1 cellular context compared by ENCODE assay signal in the genomic region with DNA sequence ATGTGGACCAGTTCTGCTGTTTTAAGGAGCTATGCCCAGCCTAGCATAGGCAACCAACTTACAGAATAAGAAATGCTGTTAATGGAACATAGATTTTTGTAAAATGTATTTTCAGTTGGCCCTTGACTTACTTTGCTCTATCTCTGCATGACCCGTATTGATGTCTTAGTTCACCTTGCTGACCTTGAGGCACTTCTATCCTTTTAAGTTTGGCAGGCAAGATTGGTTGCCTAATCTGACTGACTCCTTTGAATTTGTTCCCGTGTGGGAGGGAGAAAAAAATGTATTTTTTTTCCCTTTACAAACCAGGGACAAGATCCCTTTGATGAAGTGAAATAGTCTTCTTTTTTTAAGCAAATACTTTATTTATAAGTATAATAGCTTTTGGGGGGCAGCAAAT.
TF ChIP-seq lines count a peak whose summit lies in the region.

No MANE protein-coding gene starts in this region.

TF ChIP-seq in HepG2, 621 proteins besides CTCF, POLR2A, EP300 and RAD21 (continued from another document and continues in another):
- TF ChIP-seq FOXP4 (CRISPR knock-in tag; IDR thresholded peaks at IDR 0.05) (peak; percentile 74), HCFC1 (IDR thresholded peaks at IDR 0.05; ENCODE audit: low read depth, low read length) (no peak), RFX3 (CRISPR knock-in tag; IDR thresholded peaks at IDR 0.05) (no peak), BCL6 (CRISPR knock-in tag; IDR thresholded peaks at IDR 0.05) (peak; percentile 83), RFX5 (IDR thresholded peaks at IDR 0.05; ENCODE audit: low read depth, low read length) (no peak), DMAP1 (CRISPR knock-in tag; IDR thresholded peaks at IDR 0.05) (no peak), TERF1 (CRISPR knock-in tag; IDR thresholded peaks at IDR 0.05) (no peak), ZNF441 (CRISPR knock-in tag; IDR thresholded peaks at IDR 0.05; ENCODE audit: borderline replicate concordance) (no peak), ZNF251 (CRISPR knock-in tag; IDR thresholded peaks at IDR 0.05) (no peak), MTF2 (CRISPR knock-in tag; IDR thresholded peaks at IDR 0.05; ENCODE audit: borderline replicate concordance) (no peak), SSRP1 (CRISPR knock-in tag; IDR thresholded peaks at IDR 0.05) (no peak), KAT8 (CRISPR knock-in tag; IDR thresholded peaks at IDR 0.05) (no peak), MEIS1 (CRISPR knock-in tag; IDR thresholded peaks at IDR 0.05; ENCODE audit: borderline replicate concordance) (no peak), PBX3 (CRISPR knock-in tag; IDR thresholded peaks at IDR 0.05; ENCODE audit: borderline replicate concordance) (no peak), ZNF703 (CRISPR knock-in tag; IDR thresholded peaks at IDR 0.05; ENCODE audit: borderline replicate concordance) (no peak), ZNF124 (CRISPR knock-in tag; IDR thresholded peaks at IDR 0.05) (no peak), SP1 (IDR thresholded peaks at IDR 0.05) (no peak), SP1 (CRISPR knock-in tag; IDR thresholded peaks at IDR 0.05) (no peak), EHMT2 (IDR thresholded peaks at IDR 0.05; ENCODE audit: borderline replicate concordance, low read depth, low read length) (no peak), HNRNPH1 (optimal IDR thresholded peaks at IDR 0.05; ENCODE audit: low read depth, low read length) (no peak), NKX3-1 (CRISPR knock-in tag; IDR thresholded peaks at IDR 0.05) (no peak), ZBTB8A (CRISPR knock-in tag; IDR thresholded peaks at IDR 0.05; ENCODE audit: borderline replicate concordance, low read depth) (no peak), ZNF572 (CRISPR knock-in tag; IDR thresholded peaks at IDR 0.05) (no peak), TCF7L2 (IDR thresholded peaks at IDR 0.05; ENCODE audit: low read depth, low read length) (peak; percentile 67), KAT7 (CRISPR knock-in tag; IDR thresholded peaks at IDR 0.05; ENCODE audit: borderline replicate concordance) (no peak), FIP1L1 (IDR thresholded peaks at IDR 0.05; ENCODE audit: borderline replicate concordance, insufficient read depth, low read depth, low read length) (no peak), ZNF782 (CRISPR knock-in tag; IDR thresholded peaks at IDR 0.05; ENCODE audit: borderline replicate concordance) (no peak), FOSL1 (CRISPR knock-in tag; IDR thresholded peaks at IDR 0.05; ENCODE audit: borderline replicate concordance) (no peak), ZNF773 (CRISPR knock-in tag; IDR thresholded peaks at IDR 0.05; ENCODE audit: borderline replicate concordance) (no peak), NR2C2 (CRISPR knock-in tag; IDR thresholded peaks at IDR 0.05; ENCODE audit: borderline replicate concordance) (no peak), NFRKB (IDR thresholded peaks at IDR 0.05) (no peak), SETDB1 (CRISPR knock-in tag; IDR thresholded peaks at IDR 0.05; ENCODE audit: borderline replicate concordance) (no peak), NONO (IDR thresholded peaks at IDR 0.05) (no peak), NONO (CRISPR knock-in tag; conservative IDR thresholded peaks at IDR 0.05) (no peak), TBL1XR1 (IDR thresholded peaks at IDR 0.05; ENCODE audit: borderline replicate concordance, low read length, partially characterized antibody) (no peak), ZNF263 (CRISPR knock-in tag; IDR thresholded peaks at IDR 0.05) (no peak), TBX2 (CRISPR knock-in tag; IDR thresholded peaks at IDR 0.05; ENCODE audit: borderline replicate concordance) (no peak; the same call in 1 of the 2 replicates)
- TF ChIP-seq, protein P1, sequence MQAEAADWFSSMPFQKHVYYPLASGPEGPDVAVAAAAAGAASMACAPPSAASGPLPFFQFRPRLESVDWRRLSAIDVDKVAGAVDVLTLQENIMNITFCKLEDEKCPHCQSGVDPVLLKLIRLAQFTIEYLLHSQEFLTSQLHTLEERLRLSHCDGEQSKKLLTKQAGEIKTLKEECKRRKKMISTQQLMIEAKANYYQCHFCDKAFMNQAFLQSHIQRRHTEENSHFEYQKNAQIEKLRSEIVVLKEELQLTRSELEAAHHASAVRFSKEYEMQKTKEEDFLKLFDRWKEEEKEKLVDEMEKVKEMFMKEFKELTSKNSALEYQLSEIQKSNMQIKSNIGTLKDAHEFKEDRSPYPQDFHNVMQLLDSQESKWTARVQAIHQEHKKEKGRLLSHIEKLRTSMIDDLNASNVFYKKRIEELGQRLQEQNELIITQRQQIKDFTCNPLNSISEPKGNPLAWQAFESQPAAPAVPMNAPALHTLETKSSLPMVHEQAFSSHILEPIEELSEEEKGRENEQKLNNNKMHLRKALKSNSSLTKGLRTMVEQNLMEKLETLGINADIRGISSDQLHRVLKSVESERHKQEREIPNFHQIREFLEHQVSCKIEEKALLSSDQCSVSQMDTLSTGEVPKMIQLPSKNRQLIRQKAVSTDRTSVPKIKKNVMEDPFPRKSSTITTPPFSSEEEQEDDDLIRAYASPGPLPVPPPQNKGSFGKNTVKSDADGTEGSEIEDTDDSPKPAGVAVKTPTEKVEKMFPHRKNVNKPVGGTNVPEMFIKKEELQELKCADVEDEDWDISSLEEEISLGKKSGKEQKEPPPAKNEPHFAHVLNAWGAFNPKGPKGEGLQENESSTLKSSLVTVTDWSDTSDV (CRISPR knock-in tag; IDR thresholded peaks at IDR 0.05) = no peak
- TF ChIP-seq, protein P2, sequence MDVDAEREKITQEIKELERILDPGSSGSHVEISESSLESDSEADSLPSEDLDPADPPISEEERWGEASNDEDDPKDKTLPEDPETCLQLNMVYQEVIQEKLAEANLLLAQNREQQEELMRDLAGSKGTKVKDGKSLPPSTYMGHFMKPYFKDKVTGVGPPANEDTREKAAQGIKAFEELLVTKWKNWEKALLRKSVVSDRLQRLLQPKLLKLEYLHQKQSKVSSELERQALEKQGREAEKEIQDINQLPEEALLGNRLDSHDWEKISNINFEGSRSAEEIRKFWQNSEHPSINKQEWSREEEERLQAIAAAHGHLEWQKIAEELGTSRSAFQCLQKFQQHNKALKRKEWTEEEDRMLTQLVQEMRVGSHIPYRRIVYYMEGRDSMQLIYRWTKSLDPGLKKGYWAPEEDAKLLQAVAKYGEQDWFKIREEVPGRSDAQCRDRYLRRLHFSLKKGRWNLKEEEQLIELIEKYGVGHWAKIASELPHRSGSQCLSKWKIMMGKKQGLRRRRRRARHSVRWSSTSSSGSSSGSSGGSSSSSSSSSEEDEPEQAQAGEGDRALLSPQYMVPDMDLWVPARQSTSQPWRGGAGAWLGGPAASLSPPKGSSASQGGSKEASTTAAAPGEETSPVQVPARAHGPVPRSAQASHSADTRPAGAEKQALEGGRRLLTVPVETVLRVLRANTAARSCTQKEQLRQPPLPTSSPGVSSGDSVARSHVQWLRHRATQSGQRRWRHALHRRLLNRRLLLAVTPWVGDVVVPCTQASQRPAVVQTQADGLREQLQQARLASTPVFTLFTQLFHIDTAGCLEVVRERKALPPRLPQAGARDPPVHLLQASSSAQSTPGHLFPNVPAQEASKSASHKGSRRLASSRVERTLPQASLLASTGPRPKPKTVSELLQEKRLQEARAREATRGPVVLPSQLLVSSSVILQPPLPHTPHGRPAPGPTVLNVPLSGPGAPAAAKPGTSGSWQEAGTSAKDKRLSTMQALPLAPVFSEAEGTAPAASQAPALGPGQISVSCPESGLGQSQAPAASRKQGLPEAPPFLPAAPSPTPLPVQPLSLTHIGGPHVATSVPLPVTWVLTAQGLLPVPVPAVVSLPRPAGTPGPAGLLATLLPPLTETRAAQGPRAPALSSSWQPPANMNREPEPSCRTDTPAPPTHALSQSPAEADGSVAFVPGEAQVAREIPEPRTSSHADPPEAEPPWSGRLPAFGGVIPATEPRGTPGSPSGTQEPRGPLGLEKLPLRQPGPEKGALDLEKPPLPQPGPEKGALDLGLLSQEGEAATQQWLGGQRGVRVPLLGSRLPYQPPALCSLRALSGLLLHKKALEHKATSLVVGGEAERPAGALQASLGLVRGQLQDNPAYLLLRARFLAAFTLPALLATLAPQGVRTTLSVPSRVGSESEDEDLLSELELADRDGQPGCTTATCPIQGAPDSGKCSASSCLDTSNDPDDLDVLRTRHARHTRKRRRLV (CRISPR knock-in tag; IDR thresholded peaks at IDR 0.05) = no peak
- TF ChIP-seq, protein P3, sequence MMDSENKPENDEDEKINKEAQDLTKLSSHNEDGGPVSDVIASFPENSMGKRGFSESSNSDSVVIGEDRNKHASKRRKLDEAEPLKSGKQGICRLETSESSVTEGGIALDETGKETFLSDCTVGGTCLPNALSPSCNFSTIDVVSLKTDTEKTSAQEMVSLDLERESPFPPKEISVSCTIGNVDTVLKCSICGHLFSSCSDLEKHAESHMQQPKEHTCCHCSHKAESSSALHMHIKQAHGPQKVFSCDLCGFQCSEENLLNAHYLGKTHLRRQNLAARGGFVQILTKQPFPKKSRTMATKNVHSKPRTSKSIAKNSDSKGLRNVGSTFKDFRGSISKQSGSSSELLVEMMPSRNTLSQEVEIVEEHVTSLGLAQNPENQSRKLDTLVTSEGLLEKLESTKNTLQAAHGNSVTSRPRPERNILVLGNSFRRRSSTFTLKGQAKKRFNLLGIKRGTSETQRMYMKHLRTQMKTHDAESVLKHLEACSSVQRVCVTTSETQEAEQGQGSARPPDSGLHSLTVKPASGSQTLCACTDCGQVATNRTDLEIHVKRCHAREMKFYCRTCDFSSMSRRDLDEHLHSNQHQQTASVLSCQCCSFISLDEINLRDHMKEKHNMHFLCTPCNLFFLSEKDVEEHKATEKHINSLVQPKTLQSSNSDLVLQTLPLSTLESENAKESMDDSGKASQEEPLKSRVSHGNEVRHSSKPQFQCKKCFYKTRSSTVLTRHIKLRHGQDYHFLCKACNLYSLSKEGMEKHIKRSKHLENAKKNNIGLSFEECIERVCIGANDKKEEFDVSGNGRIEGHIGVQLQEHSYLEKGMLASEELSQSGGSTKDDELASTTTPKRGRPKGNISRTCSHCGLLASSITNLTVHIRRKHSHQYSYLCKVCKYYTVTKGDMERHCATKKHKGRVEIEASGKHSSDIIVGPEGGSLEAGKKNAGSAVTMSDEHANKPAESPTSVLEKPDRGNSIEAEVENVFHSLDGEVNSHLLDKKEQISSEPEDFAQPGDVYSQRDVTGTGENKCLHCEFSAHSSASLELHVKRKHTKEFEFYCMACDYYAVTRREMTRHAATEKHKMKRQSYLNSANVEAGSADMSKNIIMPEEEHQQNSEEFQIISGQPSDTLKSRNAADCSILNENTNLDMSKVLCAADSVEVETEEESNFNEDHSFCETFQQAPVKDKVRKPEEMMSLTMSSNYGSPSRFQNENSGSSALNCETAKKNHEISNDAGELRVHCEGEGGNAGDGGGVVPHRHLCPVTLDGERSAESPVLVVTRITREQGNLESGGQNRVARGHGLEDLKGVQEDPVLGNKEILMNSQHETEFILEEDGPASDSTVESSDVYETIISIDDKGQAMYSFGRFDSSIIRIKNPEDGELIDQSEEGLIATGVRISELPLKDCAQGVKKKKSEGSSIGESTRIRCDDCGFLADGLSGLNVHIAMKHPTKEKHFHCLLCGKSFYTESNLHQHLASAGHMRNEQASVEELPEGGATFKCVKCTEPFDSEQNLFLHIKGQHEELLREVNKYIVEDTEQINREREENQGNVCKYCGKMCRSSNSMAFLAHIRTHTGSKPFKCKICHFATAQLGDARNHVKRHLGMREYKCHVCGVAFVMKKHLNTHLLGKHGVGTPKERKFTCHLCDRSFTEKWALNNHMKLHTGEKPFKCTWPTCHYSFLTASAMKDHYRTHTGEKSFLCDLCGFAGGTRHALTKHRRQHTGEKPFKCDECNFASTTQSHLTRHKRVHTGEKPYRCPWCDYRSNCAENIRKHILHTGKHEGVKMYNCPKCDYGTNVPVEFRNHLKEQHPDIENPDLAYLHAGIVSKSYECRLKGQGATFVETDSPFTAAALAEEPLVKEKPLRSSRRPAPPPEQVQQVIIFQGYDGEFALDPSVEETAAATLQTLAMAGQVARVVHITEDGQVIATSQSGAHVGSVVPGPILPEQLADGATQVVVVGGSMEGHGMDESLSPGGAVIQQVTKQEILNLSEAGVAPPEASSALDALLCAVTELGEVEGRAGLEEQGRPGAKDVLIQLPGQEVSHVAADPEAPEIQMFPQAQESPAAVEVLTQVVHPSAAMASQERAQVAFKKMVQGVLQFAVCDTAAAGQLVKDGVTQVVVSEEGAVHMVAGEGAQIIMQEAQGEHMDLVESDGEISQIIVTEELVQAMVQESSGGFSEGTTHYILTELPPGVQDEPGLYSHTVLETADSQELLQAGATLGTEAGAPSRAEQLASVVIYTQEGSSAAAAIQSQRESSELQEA (CRISPR knock-in tag; IDR thresholded peaks at IDR 0.05; ENCODE audit: not compliant biosample characterization) = no peak
